Comparison of ENCODE assay signal across 16 cellular contexts in genomic region chr12:42135264-42135814, GRCh38. TPM values are rescaled to one million over a fixed set of nuclear protein-coding genes. Genes with fewer than 3 reads are reported as not detected.
DNase-seq lines count a peak whose midpoint lies in the region; ATAC-seq and TF ChIP-seq lines count a peak whose summit lies in the region.
"Had no signal": no experiment of that assay in that cellular context is flagged by ENCODE, and none has a peak within 500 bp of the region (broad histone marks: within the 10 kb centered on the region; RNA-seq: fewer than 3 reads in every experiment).

No MANE protein-coding gene starts in this region.

- H3K4me1 Mint-ChIP-seq in osteocyte (ENCODE audit: unreplicated experiment) = peaks cover 23% of the 10 kb centered on the region
- peaks cover 32% of the 10 kb centered on the region for H3K4me1 Mint-ChIP-seq in activated T-cell treated with anti-CD3 and anti-CD28 coated beads, Interleukin-2, amount 50 U/mL, for 4 hours (ENCODE audit: low read depth)

- no peak overlapping the region for H3K4me3 Mint-ChIP-seq in osteocyte (ENCODE audit: unreplicated experiment)
- no peak overlapping the region for H3K4me3 Mint-ChIP-seq in activated T-cell treated with anti-CD3 and anti-CD28 coated beads, Interleukin-2, amount 50 U/mL, for 4 hours
- H3K4me3 Mint-ChIP-seq: activated CD8-positive, alpha-beta T cell treated with anti-CD3 and anti-CD28 coated beads, Interleukin-2, amount 10 ng/mL, durations not matched to agents 7 days and 5 days; stimulated activated naive CD8-positive, alpha-beta T cell treated with anti-CD3 and anti-CD28 coated beads, Interleukin-15, Interleukin-2, amounts not matched to agents 100 ng/mL and 50 ng/mL, for 24 hours had no signal

- no peaks in the 10 kb centered on the region for H3K27me3 Mint-ChIP-seq in osteocyte (ENCODE audit: unreplicated experiment)
- no peaks in the 10 kb centered on the region for H3K27me3 Mint-ChIP-seq in activated T-cell treated with anti-CD3 and anti-CD28 coated beads, Interleukin-2, amount 50 U/mL, for 4 hours (ENCODE audit: low read depth)
- H3K27me3 Mint-ChIP-seq: stimulated activated naive CD8-positive, alpha-beta T cell treated with anti-CD3 and anti-CD28 coated beads, Interleukin-15, Interleukin-2, amounts not matched to agents 100 ng/mL and 50 ng/mL, for 24 hours had no signal

- DNase-seq in GM04504 (ENCODE audit: low read depth) = peak; percentile 42
- DNase-seq in RKO (ENCODE audit: low spot score) = peak; percentile 40
- DNase-seq in epithelial cell of esophagus (ENCODE audit: low read depth) = peak; percentile 81
- DNase-seq in osteocyte (ENCODE audit: extremely low spot score, unreplicated experiment) = no peak
- DNase-seq in activated T-cell treated with anti-CD3 and anti-CD28 coated beads, Interleukin-2, amount 50 U/mL, for 4 hours = no peak
- no peak for DNase-seq in stimulated activated naive CD4-positive, alpha-beta T cell treated with Interleukin-2 at 50 U/mL for 16 hours (lab: John Stamatoyannopoulos, UW)
- no peak for DNase-seq in NCI-H1694 (lab: John Stamatoyannopoulos, UW)
- DNase-seq: activated CD8-positive, alpha-beta T cell treated with anti-CD3 and anti-CD28 coated beads, Interleukin-2, amount 10 ng/mL, durations not matched to agents 7 days and 5 days; central memory CD4-positive, alpha-beta T cell; GF-D8; Karpas-422; mesendoderm; NCI-H2081; SIG-M5 had no signal

- no peaks in the 10 kb centered on the region for H3K36me3 Mint-ChIP-seq in osteocyte (ENCODE audit: unreplicated experiment)
- peaks cover 5% of the 10 kb centered on the region for H3K36me3 Mint-ChIP-seq in activated T-cell treated with anti-CD3 and anti-CD28 coated beads, Interleukin-2, amount 50 U/mL, for 4 hours (ENCODE audit: insufficient read depth)

- no peak for TF ChIP-seq CTCF in epithelial cell of esophagus (IDR thresholded peaks at IDR 0.05; ENCODE audit: insufficient read depth, low read depth, low read length, missing control alignments)
- TF ChIP-seq CTCF in osteocyte (IDR thresholded peaks at IDR 0.05) = no peak

- no peaks in the 10 kb centered on the region for H3K9me3 Mint-ChIP-seq in osteocyte (ENCODE audit: unreplicated experiment)
- no peaks in the 10 kb centered on the region for H3K9me3 Mint-ChIP-seq in activated T-cell treated with anti-CD3 and anti-CD28 coated beads, Interleukin-2, amount 50 U/mL, for 4 hours
- H3K9me3 Mint-ChIP-seq: stimulated activated naive CD8-positive, alpha-beta T cell treated with anti-CD3 and anti-CD28 coated beads, Interleukin-15, Interleukin-2, amounts not matched to agents 100 ng/mL and 50 ng/mL, for 24 hours had no signal

- no peak overlapping the region for H3K4me3 ChIP-seq in epithelial cell of esophagus (ENCODE audit: low read length)

- peak overlapping the region; percentile 15 for H3K27ac Mint-ChIP-seq in osteocyte (ENCODE audit: unreplicated experiment)
- H3K27ac Mint-ChIP-seq: activated CD8-positive, alpha-beta T cell treated with anti-CD3 and anti-CD28 coated beads, Interleukin-2, amount 10 ng/mL, durations not matched to agents 7 days and 5 days; stimulated activated naive CD8-positive, alpha-beta T cell treated with anti-CD3 and anti-CD28 coated beads, Interleukin-15, Interleukin-2, amounts not matched to agents 100 ng/mL and 50 ng/mL, for 24 hours had no signal

- no peak for ATAC-seq in activated T-cell treated with anti-CD3 and anti-CD28 coated beads, Interleukin-2, amount 50 U/mL, for 4 hours
- no peak for ATAC-seq in GM21786 (IDR thresholded peaks at IDR 0.05; ENCODE audit: unreplicated experiment)
- ATAC-seq: activated CD8-positive, alpha-beta T cell treated with anti-CD3 and anti-CD28 coated beads, Interleukin-2, amount 10 ng/mL, durations not matched to agents 7 days and 5 days had no signal

RNA-seq across cellular contexts. Expression of gene GXYLT1, which starts 9.3 kb away (rescaled TPM):
- total RNA-seq in osteocyte = 8.5 and 9.9 TPM in 2 replicates
- 1 to 10 TPM; 7.3 to 8.7 (median 8.0) TPM for total RNA-seq in activated T-cell treated with anti-CD3 and anti-CD28 coated beads, Interleukin-2, amount 50 U/mL, for 4 hours

Comparison
In these comparisons a context has a peak if more than half of its experiments do, and no peak if none do; other contexts are left out.
1. DNase-seq: peak in GM04504 (single experiment), RKO (single experiment) and epithelial cell of esophagus (single experiment); none in osteocyte (single experiment), activated T-cell treated with anti-CD3 and anti-CD28 coated beads, Interleukin-2, amount 50 U/mL, for 4 hours (single experiment), stimulated activated naive CD4-positive, alpha-beta T cell treated with Interleukin-2 at 50 U/mL for 16 hours (single experiment) and NCI-H1694 (single experiment).